Comparison of ENCODE assay signal across 18 cellular contexts in genomic region chr6:71238351-71238750, GRCh38. TPM values are rescaled to one million over a fixed set of nuclear protein-coding genes. Genes with fewer than 3 reads are reported as not detected.
DNase-seq lines count a peak whose midpoint lies in the region; ATAC-seq and TF ChIP-seq lines count a peak whose summit lies in the region.
"Had no signal": no experiment of that assay in that cellular context is flagged by ENCODE, and none has a peak within 500 bp of the region (broad histone marks: within the 10 kb centered on the region; RNA-seq: fewer than 3 reads in every experiment).

No MANE protein-coding gene starts in this region.

- H3K27me3 ChIP-seq in AG04450 (ENCODE audit: control insufficient read depth, insufficient read depth, low read length), result no peaks in the 10 kb centered on the region
- no peaks in the 10 kb centered on the region for H3K27me3 ChIP-seq in brain microvascular endothelial cell (replicated peaks)
- H3K27me3 ChIP-seq in left ventricle myocardium inferior (ENCODE audit: low read depth), result no peaks in the 10 kb centered on the region

- POLR2A ChIA-PET in AG04450 (lab: Yijun Ruan, JAX), result no interaction called here

- H3K36me3 Mint-ChIP-seq in HFFc6 (ENCODE audit: low read depth), result peaks cover 13% of the 10 kb centered on the region
- H3K36me3 Mint-ChIP-seq in activated T-cell treated with anti-CD3 and anti-CD28 coated beads, Interleukin-2, amount 50 U/mL, for 72 hours (ENCODE audit: insufficient read depth in 2 of 2), result no peaks in the 10 kb centered on the region

- CTCF ChIA-PET in AG04450 (lab: Charles Lee), result no interaction called here

- H3K9me3 Mint-ChIP-seq in HFFc6, result peaks cover 11% of the 10 kb centered on the region; the same call in 1 of the 2 replicates
- H3K9me3 Mint-ChIP-seq in activated T-cell treated with anti-CD3 and anti-CD28 coated beads, Interleukin-2, amount 50 U/mL, for 72 hours, result peaks cover 0 to 3% of the 10 kb centered on the region in 2 donors
- H3K9me3 Mint-ChIP-seq: activated CD4-positive, alpha-beta memory T cell treated with anti-CD3 and anti-CD28 coated beads, Interleukin-2, amount 10 ng/mL, durations not matched to agents 7 days and 5 days; activated T-helper 1 cell treated with anti-CD3 and anti-CD28 coated beads, Interleukin-12 subunit alpha, Interleukin-12 subunit beta, Interleukin-2, Interleukin-4 antibody, amounts not matched to agents 30 ng/mL and 10 ng/mL and 1 ng/mL, durations not matched to agents 14 hours and 24 hours and 36 hours had no signal

- no peak overlapping the region for H3K4me3 ChIP-seq in AG04450 (ENCODE audit: low read depth, low read length)
- H3K4me3 ChIP-seq in brain microvascular endothelial cell (ENCODE audit: low read depth, low read length), result no peak overlapping the region
- H3K4me3 ChIP-seq in left ventricle myocardium inferior, result no peak overlapping the region

- DNase-seq in AG04450 (ENCODE audit: low read depth, low spot score), result peak; percentile 33
- peak; percentile 43 for DNase-seq in HFFc6
- DNase-seq in brain microvascular endothelial cell, result peak; percentile 21
- DNase-seq in iris pigment epithelial cell (ENCODE audit: low read depth), result peak; percentile 53
- DNase-seq in anterior cingulate cortex (lab: John Stamatoyannopoulos, UW), result no peak
- DNase-seq in left ventricle myocardium inferior, result no peak
- DNase-seq in activated T-cell treated with anti-CD3 and anti-CD28 coated beads, Interleukin-2, amount 50 U/mL, for 72 hours, result no peak
- DNase-seq in activated CD4-positive, alpha-beta T cell treated with anti-CD3 and anti-CD28 coated beads, Interleukin-2, amount 50 U/mL, for 4 hours, result no peak
- DNase-seq: activated CD4-positive, alpha-beta memory T cell treated with anti-CD3 and anti-CD28 coated beads, Interleukin-2, amount 10 ng/mL, durations not matched to agents 7 days and 5 days; erythroblast; hypothalamus; NCI-H187 treated with DMSO at 0.1 percent for 48 hours; NCI-H524 treated with DMSO at 0.1 percent for 48 hours; posterior cingulate gyrus; stimulated activated naive CD8-positive, alpha-beta T cell treated with anti-CD3 and anti-CD28 coated beads, Interleukin-15, Interleukin-2, amounts not matched to agents 100 U/mL and 50 U/mL, for 24 hours had no signal

- ATAC-seq in activated T-cell treated with anti-CD3 and anti-CD28 coated beads, Interleukin-2, amount 50 U/mL, for 72 hours (replicated peaks in 1 of 2), result no peak
- ATAC-seq: left lobe of liver; stimulated activated naive CD8-positive, alpha-beta T cell treated with anti-CD3 and anti-CD28 coated beads, Interleukin-15, Interleukin-2, amounts not matched to agents 100 U/mL and 50 U/mL, for 24 hours had no signal

- in situ Hi-C loops in brain microvascular endothelial cell (cut with HindIII; ENCODE audit: low pct_ligation_motif_present, low sequenced_read_pairs), result no loop called here

- H3K27ac ChIP-seq in AG04450 (ENCODE audit: low read depth, low read length) (no peak overlapping the region), brain microvascular endothelial cell (no peak overlapping the region), left ventricle myocardium inferior (replicated peaks) (no peak overlapping the region)

- no peak for TF ChIP-seq CTCF in AG04450 (IDR thresholded peaks at IDR 0.05; ENCODE audit: low read depth, low read length)
- no peak for TF ChIP-seq CTCF in HFFc6 (IDR thresholded peaks at IDR 0.05)
- TF ChIP-seq CTCF in brain microvascular endothelial cell (IDR thresholded peaks at IDR 0.05; ENCODE audit: low read depth, low read length, missing control alignments), result no peak
- no peak for TF ChIP-seq CTCF in left ventricle myocardium inferior (IDR thresholded peaks at IDR 0.05; ENCODE audit: borderline replicate concordance)

- peaks cover 17% of the 10 kb centered on the region for H3K4me1 Mint-ChIP-seq in HFFc6 (ENCODE audit: low read depth)
- no peaks in the 10 kb centered on the region for H3K4me1 Mint-ChIP-seq in activated T-cell treated with anti-CD3 and anti-CD28 coated beads, Interleukin-2, amount 50 U/mL, for 72 hours (ENCODE audit: low read depth)
- H3K4me1 Mint-ChIP-seq: activated CD4-positive, alpha-beta memory T cell treated with anti-CD3 and anti-CD28 coated beads, Interleukin-2, amount 10 ng/mL, durations not matched to agents 7 days and 5 days had no signal

- H3K4me3 Mint-ChIP-seq in HFFc6, result no peak overlapping the region
- no peak overlapping the region for H3K4me3 Mint-ChIP-seq in activated T-cell treated with anti-CD3 and anti-CD28 coated beads, Interleukin-2, amount 50 U/mL, for 72 hours
- H3K4me3 Mint-ChIP-seq: activated CD4-positive, alpha-beta memory T cell treated with anti-CD3 and anti-CD28 coated beads, Interleukin-2, amount 10 ng/mL, durations not matched to agents 7 days and 5 days; activated T-helper 1 cell treated with anti-CD3 and anti-CD28 coated beads, Interleukin-12 subunit alpha, Interleukin-12 subunit beta, Interleukin-2, Interleukin-4 antibody, amounts not matched to agents 30 ng/mL and 10 ng/mL and 1 ng/mL, durations not matched to agents 14 hours and 24 hours and 36 hours; B cell had no signal

- H3K4me1 ChIP-seq in left ventricle myocardium inferior, result no peaks in the 10 kb centered on the region

- peak overlapping the region; percentile 23; the same call in 1 of the 2 replicates for H3K27ac Mint-ChIP-seq in HFFc6
- H3K27ac Mint-ChIP-seq in activated T-cell treated with anti-CD3 and anti-CD28 coated beads, Interleukin-2, amount 50 U/mL, for 72 hours, result no peak overlapping the region
- H3K27ac Mint-ChIP-seq: activated CD4-positive, alpha-beta memory T cell treated with anti-CD3 and anti-CD28 coated beads, Interleukin-2, amount 10 ng/mL, durations not matched to agents 7 days and 5 days; activated T-helper 1 cell treated with anti-CD3 and anti-CD28 coated beads, Interleukin-12 subunit alpha, Interleukin-12 subunit beta, Interleukin-2, Interleukin-4 antibody, amounts not matched to agents 30 ng/mL and 10 ng/mL and 1 ng/mL, durations not matched to agents 14 hours and 24 hours and 36 hours; B cell had no signal

- H3K36me3 ChIP-seq in brain microvascular endothelial cell (replicated peaks), result no peaks in the 10 kb centered on the region
- H3K36me3 ChIP-seq in left ventricle myocardium inferior, result no peaks in the 10 kb centered on the region

- no peaks in the 10 kb centered on the region; the same call in 1 of the 2 replicates for H3K27me3 Mint-ChIP-seq in HFFc6 (ENCODE audit: insufficient read depth)
- peaks cover 26% of the 10 kb centered on the region for H3K27me3 Mint-ChIP-seq in activated T-cell treated with anti-CD3 and anti-CD28 coated beads, Interleukin-2, amount 50 U/mL, for 72 hours (ENCODE audit: low read depth)

- intact Hi-C loops in left ventricle myocardium inferior (cut with micrococcal nuclease), result no loop called here

- no peaks in the 10 kb centered on the region for H3K9me3 ChIP-seq in AG04450 (ENCODE audit: control insufficient read depth, insufficient read depth, low read length)
- H3K9me3 ChIP-seq in left ventricle myocardium inferior (replicated peaks), result peaks cover 19% of the 10 kb centered on the region

RNA-seq across cellular contexts. Expression of gene OGFRL1, which starts 50.3 kb away (rescaled TPM):
- polyA plus RNA-seq in AG04450 (2011; rRNA removed), result 12.8 and 16.6 TPM in 2 replicates
- polyA minus RNA-seq in AG04450 (2011; rRNA and poly(A)+ RNA removed), result 8.9 and 14.3 TPM in 2 replicates
- 10 to 100 TPM; 21.4 to 34.5 (median 25.2) TPM for total RNA-seq in HFFc6 (2021; fragmentation: NEBNext Ultra II Directional; extraction: Animal tissue kit (Norgen Biotek cat#: 25700))
- total RNA-seq in left ventricle myocardium inferior, result 7.1 TPM
- 1 to 10 TPM; 6.0 to 6.7 TPM for total RNA-seq in activated T-cell treated with anti-CD3 and anti-CD28 coated beads, Interleukin-2, amount 50 U/mL, for 72 hours

Comparison
In these comparisons a context has a peak if more than half of its experiments do, and no peak if none do; other contexts are left out.
1. DNase-seq: peak in AG04450 (single experiment), HFFc6 (single experiment), brain microvascular endothelial cell (single experiment) and iris pigment epithelial cell (single experiment); none in anterior cingulate cortex (0 of 58), left ventricle myocardium inferior (single experiment), activated T-cell treated with anti-CD3 and anti-CD28 coated beads, Interleukin-2, amount 50 U/mL, for 72 hours (0 of 2) and activated CD4-positive, alpha-beta T cell treated with anti-CD3 and anti-CD28 coated beads, Interleukin-2, amount 50 U/mL, for 4 hours (0 of 2).